ENCODE assay signal across 21 cellular contexts in genomic region chr9:71743884-71744283, GRCh38.
"Had no signal": no experiment of that assay in that cellular context is flagged by ENCODE, and none has a peak within 500 bp of the region (broad histone marks: within the 10 kb centered on the region; RNA-seq: fewer than 3 reads in every experiment).

No MANE protein-coding gene starts in this region.

- H3K9me3 ChIP-seq: heart right ventricle, lower lobe of right lung, right lobe of liver, transverse colon had no signal

- H3K9me3 Mint-ChIP-seq: activated B cell treated with CpG ODN at 0.5 μM for 24 hours; activated naive CD8-positive, alpha-beta T cell treated with anti-CD3 and anti-CD28 coated beads for 36 hours; activated T-cell treated with anti-CD3 and anti-CD28 coated beads, Interleukin-2, amount 50 U/mL, for 4 hours; natural killer cell treated with Interleukin-12 subunit alpha and Interleukin-12 subunit beta and Interleukin-15 and Interleukin-18, amount 100 ng/mL, for 72 hours; stimulated activated effector memory CD8-positive, alpha-beta T cell treated with anti-CD3 and anti-CD28 coated beads, Interleukin-12 subunit alpha, Interleukin-12 subunit beta, amount 100 ng/mL, for 72 hours; stimulated activated naive CD8-positive, alpha-beta T cell treated with anti-CD3 and anti-CD28 coated beads, Interleukin-15, amount 100 ng/mL, for 72 hours had no signal

- H3K4me1 Mint-ChIP-seq: stimulated activated naive CD8-positive, alpha-beta T cell treated with anti-CD3 and anti-CD28 coated beads, Interleukin-15, amount 100 ng/mL, for 72 hours had no signal

- H3K4me3 Mint-ChIP-seq: activated B cell treated with CpG ODN at 0.5 μM for 24 hours; activated CD4-positive, alpha-beta T cell treated with anti-CD3 and anti-CD28 coated beads for 36 hours; activated naive CD8-positive, alpha-beta T cell treated with anti-CD3 and anti-CD28 coated beads for 36 hours; activated T-cell treated with anti-CD3 and anti-CD28 coated beads, Interleukin-2, amount 50 U/mL, for 4 hours; natural killer cell treated with Interleukin-12 subunit alpha and Interleukin-12 subunit beta and Interleukin-15 and Interleukin-18, amount 100 ng/mL, for 72 hours; stimulated activated effector memory CD8-positive, alpha-beta T cell treated with anti-CD3 and anti-CD28 coated beads, Interleukin-12 subunit alpha, Interleukin-12 subunit beta, amount 100 ng/mL, for 72 hours; stimulated activated naive CD8-positive, alpha-beta T cell treated with anti-CD3 and anti-CD28 coated beads, Interleukin-15, amount 100 ng/mL, for 72 hours had no signal

- H3K27ac ChIP-seq: heart right ventricle, lower lobe of right lung, right lobe of liver had no signal

- H3K27me3 Mint-ChIP-seq: activated B cell treated with CpG ODN at 0.5 μM for 24 hours; activated CD4-positive, alpha-beta T cell treated with anti-CD3 and anti-CD28 coated beads for 36 hours; activated naive CD8-positive, alpha-beta T cell treated with anti-CD3 and anti-CD28 coated beads for 36 hours; natural killer cell treated with Interleukin-12 subunit alpha and Interleukin-12 subunit beta and Interleukin-15 and Interleukin-18, amount 100 ng/mL, for 72 hours; stimulated activated naive CD8-positive, alpha-beta T cell treated with anti-CD3 and anti-CD28 coated beads, Interleukin-15, amount 100 ng/mL, for 72 hours had no signal

- ATAC-seq: activated CD4-positive, alpha-beta T cell treated with anti-CD3 and anti-CD28 coated beads for 36 hours; activated T-cell treated with anti-CD3 and anti-CD28 coated beads, Interleukin-2, amount 50 U/mL, for 4 hours; heart right ventricle; left colon; natural killer cell treated with Interleukin-12 subunit alpha and Interleukin-12 subunit beta and Interleukin-15 and Interleukin-18, amount 100 ng/mL, for 72 hours; stimulated activated effector memory CD8-positive, alpha-beta T cell treated with anti-CD3 and anti-CD28 coated beads, Interleukin-12 subunit alpha, Interleukin-12 subunit beta, amount 100 ng/mL, for 72 hours; stimulated activated naive CD8-positive, alpha-beta T cell treated with anti-CD3 and anti-CD28 coated beads, Interleukin-15, amount 100 ng/mL, for 72 hours had no signal

- H3K27ac Mint-ChIP-seq: activated B cell treated with CpG ODN at 0.5 μM for 24 hours; activated naive CD8-positive, alpha-beta T cell treated with anti-CD3 and anti-CD28 coated beads for 36 hours; natural killer cell treated with Interleukin-12 subunit alpha and Interleukin-12 subunit beta and Interleukin-15 and Interleukin-18, amount 100 ng/mL, for 72 hours; stimulated activated effector memory CD8-positive, alpha-beta T cell treated with anti-CD3 and anti-CD28 coated beads, Interleukin-12 subunit alpha, Interleukin-12 subunit beta, amount 100 ng/mL, for 72 hours had no signal

- H3K27me3 ChIP-seq: heart right ventricle, right lobe of liver, transverse colon had no signal

- DNase-seq: activated B cell treated with CpG ODN at 0.5 μM for 24 hours; activated CD4-positive, alpha-beta T cell treated with anti-CD3 and anti-CD28 coated beads for 36 hours; activated CD4-positive, alpha-beta T cell treated with anti-CD3 and anti-CD28 coated beads, Interleukin-2, amount 50 U/mL, for 48 hours; activated CD8-positive, alpha-beta memory T cell treated with anti-CD3 and anti-CD28 coated beads, Interleukin-2, amount 50 U/mL, for 48 hours; activated naive CD4-positive, alpha-beta T cell treated with Interleukin-2 at 50 U/mL for 16 hours; activated naive CD8-positive, alpha-beta T cell treated with anti-CD3 and anti-CD28 coated beads for 36 hours; activated T-cell treated with anti-CD3 and anti-CD28 coated beads, Interleukin-2, amount 50 U/mL, for 4 hours; central memory CD4-positive, alpha-beta T cell; effector CD8-positive, alpha-beta T cell; heart right ventricle; left colon; lower lobe of right lung; midbrain; right lobe of liver; stimulated activated CD4-positive, alpha-beta T cell treated with anti-CD3 and anti-CD28 coated beads, Interleukin-2, amount 100 ng/mL, for 24 hours; stimulated activated naive CD8-positive, alpha-beta T cell treated with anti-CD3 and anti-CD28 coated beads, Interleukin-15, amount 100 ng/mL, for 72 hours; T-helper 9 cell; transverse colon had no signal

- H3K4me3 ChIP-seq: heart right ventricle, lower lobe of right lung, right lobe of liver, skin epidermis, transverse colon had no signal
